In genomic region chr5:144467795-144468194, GRCh38 we compare ENCODE assay signal across 9 cellular contexts.
A peak's percentile ranks its signal among the peaks of the same experiment; 100 is the strongest.
DNase-seq lines count a peak whose midpoint lies in the region; ATAC-seq, FAIRE-seq and TF ChIP-seq lines count a peak whose summit lies in the region.
"Had no signal": no experiment of that assay in that cellular context is flagged by ENCODE, and none has a peak within 500 bp of the region (broad histone marks: within the 10 kb centered on the region; RNA-seq: fewer than 3 reads in every experiment).

No MANE protein-coding gene starts in this region.

- H3K36me3 Mint-ChIP-seq in Calu3 (ENCODE audit: insufficient read depth, unreplicated experiment) = no peaks in the 10 kb centered on the region

- intact Hi-C loops in Calu3 (cut with micrococcal nuclease; ENCODE audit: unreplicated experiment) (loop anchor here (5.0 kb wide), 2 partner anchors 265 to 770 kb away; no protein-coding TSS in a partner anchor), kidney (cut with DNase I) (no loop called here)

- no peak overlapping the region for H3K9ac ChIP-seq in kidney (ENCODE audit: low read length in 2 of 2)

- H3K9me3 Mint-ChIP-seq in Calu3 (ENCODE audit: low read depth, unreplicated experiment) = peaks cover 2% of the 10 kb centered on the region

- TF ChIP-seq CTCF in Calu3 (IDR thresholded peaks at IDR 0.05; ENCODE audit: unreplicated experiment) (no peak), kidney (IDR thresholded peaks at IDR 0.05; ENCODE audit: borderline replicate concordance, extremely low read depth, insufficient read depth) (peak; percentile 39)

- H3K4me3 Mint-ChIP-seq in Calu3 (ENCODE audit: low read depth, unreplicated experiment) = no peak overlapping the region

- no peak overlapping the region for H3K4me3 ChIP-seq in kidney (ENCODE audit: low read length in 2 of 2)
- H3K4me3 ChIP-seq: tibial nerve had no signal

- DNase-seq in Calu3 (peak; percentile 44), LoVo (ENCODE audit: low spot score) (peak; percentile 28), UCSD-AML1 (lab: John Stamatoyannopoulos, UW; ENCODE audit: unreplicated experiment) (peak; percentile 13), kidney (no peak), activated gamma-delta T cell (lab: John Stamatoyannopoulos, UW) (no peak)

- peaks cover 9% of the 10 kb centered on the region for H3K4me1 Mint-ChIP-seq in Calu3 (ENCODE audit: low read depth, unreplicated experiment)

- H3K9me3 ChIP-seq in kidney (ENCODE audit: control insufficient read depth in 1 of 2, low read length in 2 of 2) = no peaks in the 10 kb centered on the region
- H3K9me3 ChIP-seq: tibial nerve had no signal

- CTCF ChIA-PET in Calu3 (lab: Charles Lee) = interaction anchor here (0.6 to 1.1 kb wide), 5 partner anchors 264 to 1511 kb away, joined by 3 to 5 read pairs (median 4); no protein-coding TSS in a partner anchor

- no peaks in the 10 kb centered on the region for H3K4me1 ChIP-seq in kidney (ENCODE audit: control insufficient read depth in 1 of 2, insufficient read depth in 1 of 2, low read depth in 1 of 2, low read length in 2 of 2)

- no peaks in the 10 kb centered on the region for H3K36me3 ChIP-seq in kidney (ENCODE audit: control insufficient read depth in 1 of 2, insufficient read depth in 2 of 2, low read length in 2 of 2)
- H3K36me3 ChIP-seq: tibial nerve had no signal

- no TSS peak for BruUV-seq in Calu3 (replicated peaks; lab: Mats Ljungman, UMichigan)

- H3K27ac ChIP-seq in kidney (ENCODE audit: low read depth in 2 of 2, low read length in 2 of 2) = no peak overlapping the region
- H3K27ac ChIP-seq: tibial nerve had no signal

- FAIRE-seq in kidney (lab: Jason Lieb, UNC) = no peak

- H3K27ac Mint-ChIP-seq in Calu3 (ENCODE audit: unreplicated experiment) = no peak overlapping the region

- ATAC-seq in GM21576 (IDR thresholded peaks at IDR 0.05; ENCODE audit: unreplicated experiment) = no peak
- no peak for ATAC-seq in HG02678 (IDR thresholded peaks at IDR 0.05; ENCODE audit: unreplicated experiment)
- no peak for ATAC-seq in GM19463 (IDR thresholded peaks at IDR 0.05; ENCODE audit: unreplicated experiment)

- H3K27me3 Mint-ChIP-seq in Calu3 (ENCODE audit: unreplicated experiment) = peaks cover 17% of the 10 kb centered on the region

Comparison
In these comparisons a context has a peak if more than half of its experiments do, and no peak if none do; other contexts are left out.
1. DNase-seq: peak in Calu3 (single experiment), LoVo (single experiment) and UCSD-AML1 (single experiment); none in kidney (single experiment) and activated gamma-delta T cell (single experiment).